In the genomic region with DNA sequence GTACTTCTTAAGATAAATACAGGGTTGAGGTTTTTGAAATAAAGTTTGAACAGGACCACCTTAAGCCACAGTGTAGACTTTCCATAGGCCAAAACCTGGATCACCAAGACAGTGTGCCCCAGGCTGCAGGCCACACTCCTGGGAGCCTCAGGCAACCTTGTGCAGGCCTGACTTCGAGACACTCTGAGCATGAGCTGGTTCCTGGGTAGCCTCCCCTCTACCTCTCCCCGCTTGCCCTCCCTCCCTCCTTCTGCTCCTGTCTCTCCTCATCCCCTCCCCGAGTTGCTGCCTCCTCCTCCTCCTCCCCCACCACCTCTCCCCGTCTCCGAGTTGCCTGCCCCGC, we compare ENCODE assay signal across 8 cellular contexts. TPM values are rescaled to one million over a fixed set of nuclear protein-coding genes. Genes with fewer than 3 reads are reported as not detected.
DNase-seq lines count a peak whose midpoint lies in the region; TF ChIP-seq lines count a peak whose summit lies in the region.

No MANE protein-coding gene starts in this region.

- no peak overlapping the region for H2AFZ ChIP-seq in OCI-LY3 (ENCODE audit: low read depth, low read length)

- 7% methylated on average over 6 of the region's 6 CpGs for WGBS in esophagus muscularis mucosa
- 10% methylated on average over 4 of the region's 6 CpGs for WGBS in prostate gland

- peaks cover 46% of the 10 kb centered on the region for H3K4me1 ChIP-seq in OCI-LY3 (ENCODE audit: low read length)
- peaks cover 35 to 47% (median 46%) of the 10 kb centered on the region in 4 donors for H3K4me1 ChIP-seq in esophagus muscularis mucosa
- no peaks in the 10 kb centered on the region for H3K4me1 ChIP-seq in prostate gland (replicated peaks)

- no peaks in the 10 kb centered on the region for H3K79me2 ChIP-seq in OCI-LY3 (ENCODE audit: low read length)

- intact Hi-C loops in esophagus muscularis mucosa (cut with DNase I) (loop anchor here (2.0 kb wide), 1 partner anchor 19 kb away; no protein-coding TSS in a partner anchor), prostate gland (cut with DNase I) (loop anchor here (10.0 kb wide), 2 partner anchors 267 to 303 kb away; a partner anchor contains a TSS)

- TF ChIP-seq EP300 in esophagus muscularis mucosa (IDR thresholded peaks at IDR 0.05): no peak

- H3K4me2 ChIP-seq in OCI-LY3 (ENCODE audit: low read length): peak overlapping the region; percentile 77

- DNase-seq in SKM-1 treated with dmso at 0.1 percent for 144 hours (lab: John Stamatoyannopoulos, UW; ENCODE audit: unreplicated experiment): peak; percentile 65
- no peak for DNase-seq in SKM-1 (lab: John Stamatoyannopoulos, UW; ENCODE audit: unreplicated experiment)
- DNase-seq in esophagus muscularis mucosa (ENCODE audit: extremely low spot score): no peak
- no peak for DNase-seq in prostate gland (ENCODE audit: low spot score)
- no peak for DNase-seq in iPS-NIHi7 (ENCODE audit: extremely low spot score)
- DNase-seq in NCI-H1417 treated with DMSO at 0.1 percent for 48 hours (lab: John Stamatoyannopoulos, UW): no peak
- no peak for DNase-seq in ureter (ENCODE audit: low spot score)

- TF ChIP-seq CTCF in OCI-LY3 (IDR thresholded peaks at IDR 0.05; ENCODE audit: low read depth, low read length): no peak
- no peak for TF ChIP-seq CTCF in esophagus muscularis mucosa (IDR thresholded peaks at IDR 0.05)
- no peak for TF ChIP-seq CTCF in prostate gland (IDR thresholded peaks at IDR 0.05)

- H3K9me3 ChIP-seq in OCI-LY3 (ENCODE audit: insufficient read depth, low read length) (no peaks in the 10 kb centered on the region), esophagus muscularis mucosa (no peaks in the 10 kb centered on the region), prostate gland (no peaks in the 10 kb centered on the region)

- peak overlapping the region; percentile 58; the same call in 1 of the 2 replicates for H3K9ac ChIP-seq in OCI-LY3 (ENCODE audit: low read length)

- no peak overlapping the region for H3K27ac ChIP-seq in OCI-LY3 (ENCODE audit: low read length)
- H3K27ac ChIP-seq in esophagus muscularis mucosa (replicated peaks in 1 of 4): peak overlapping the region; percentile 80 to 94 (median 92)
- peak overlapping the region; percentile 87 to 88 for H3K27ac ChIP-seq in prostate gland

- H3K27me3 ChIP-seq in OCI-LY3 (ENCODE audit: low read depth, low read length) (peaks cover 12% of the 10 kb centered on the region), esophagus muscularis mucosa (no peaks in the 10 kb centered on the region), prostate gland (replicated peaks; ENCODE audit: insufficient read depth) (no peaks in the 10 kb centered on the region)

- H4K20me1 ChIP-seq in OCI-LY3 (ENCODE audit: insufficient read depth, low read length): no peaks in the 10 kb centered on the region

- H3K36me3 ChIP-seq in OCI-LY3 (replicated peaks; ENCODE audit: low read depth, low read length) (no peaks in the 10 kb centered on the region), esophagus muscularis mucosa (no peaks in the 10 kb centered on the region), prostate gland (no peaks in the 10 kb centered on the region)

- H3K4me3 ChIP-seq in OCI-LY3 (ENCODE audit: low read length) (peak overlapping the region; percentile 76), esophagus muscularis mucosa (peak overlapping the region; percentile 60 to 64 (median 63)), prostate gland (peak overlapping the region; percentile 43 to 47)

- TF ChIP-seq POLR2A in esophagus muscularis mucosa (IDR thresholded peaks at IDR 0.05; ENCODE audit: low read depth): no peak
- no peak for TF ChIP-seq POLR2A in prostate gland (IDR thresholded peaks at IDR 0.05)

RNA-seq across cellular contexts. Expression of a gene that starts 10.6 kb away (rescaled TPM):
- not detected for total RNA-seq in esophagus muscularis mucosa
- total RNA-seq in prostate gland: not detected
- not detected for total RNA-seq in ureter

RNA-seq across cellular contexts. Expression of a gene that starts 19.9 kb away (rescaled TPM):
- total RNA-seq in esophagus muscularis mucosa: 10 to 100 TPM; 51.4 to 68.6 (median 66.2) TPM
- 10 to 100 TPM; 61.6 to 63.8 TPM for total RNA-seq in prostate gland
- 73.2 TPM for total RNA-seq in ureter
